9 cellular contexts compared by ENCODE assay signal in the genomic region with DNA sequence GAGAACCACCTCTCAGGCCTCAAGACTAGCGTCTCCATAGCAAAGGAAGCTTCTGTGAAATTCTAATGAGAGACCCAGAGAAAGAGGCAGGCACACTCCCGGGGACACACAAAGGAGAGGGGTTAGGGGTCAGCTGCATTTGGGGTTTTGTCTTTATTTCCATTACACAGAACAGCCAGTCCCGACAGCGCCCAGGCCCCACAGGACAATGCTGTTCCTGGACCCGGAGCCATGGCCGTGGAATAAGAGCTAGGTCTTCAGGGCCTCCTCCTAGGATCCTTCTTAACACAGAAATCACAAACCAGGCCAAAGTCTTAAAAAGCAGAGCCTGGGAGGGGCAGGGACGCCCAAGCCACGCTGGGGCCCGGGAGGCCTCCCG. TPM values are rescaled to one million over a fixed set of nuclear protein-coding genes. Genes with fewer than 3 reads are reported as not detected.
DNase-seq lines count a peak whose midpoint lies in the region; ATAC-seq and TF ChIP-seq lines count a peak whose summit lies in the region.
"Had no signal": no experiment of that assay in that cellular context is flagged by ENCODE, and none has a peak within 500 bp of the region (broad histone marks: within the 10 kb centered on the region; RNA-seq: fewer than 3 reads in every experiment).

No MANE protein-coding gene starts in this region.

- ATAC-seq in HG02981 (IDR thresholded peaks at IDR 0.05; ENCODE audit: unreplicated experiment) (no peak), HG02588 (IDR thresholded peaks at IDR 0.05; ENCODE audit: unreplicated experiment) (no peak)

- no peaks in the 10 kb centered on the region; the same call in 1 of the 2 replicates for H3F3A ChIP-seq in GM23248 (ENCODE audit: insufficient read depth)

- H4K20me1 ChIP-seq in GM23248 (ENCODE audit: insufficient read depth) = no peaks in the 10 kb centered on the region

- CTCF ChIA-PET in activated CD4-positive, alpha-beta memory T cell treated with anti-CD3 and anti-CD28 coated beads for 36 hours (lab: Charles Lee) = interaction anchor here (1.0 to 3.4 kb wide), 4 partner anchors 13 to 42 kb away, joined by 6 to 22 read pairs (median 10); partner anchors contain the start of gene KCTD15

- peaks cover 6% of the 10 kb centered on the region; the same call in 1 of the 2 replicates for H3K4me1 ChIP-seq in GM23248 (ENCODE audit: insufficient read depth)
- peaks cover 0 to 44% of the 10 kb centered on the region in 2 donors for H3K4me1 ChIP-seq in right atrium auricular region

- in situ Hi-C loops in GM23248 (cut with MboI) = no loop called here

- DNase-seq in GM23248 = no peak
- no peak for DNase-seq in activated CD4-positive, alpha-beta memory T cell treated with anti-CD3 and anti-CD28 coated beads for 36 hours
- no peak for DNase-seq in right atrium auricular region (ENCODE audit: low spot score)
- no peak for DNase-seq in skeletal muscle cell (ENCODE audit: low read depth)
- no peak for DNase-seq in globus pallidus (ENCODE audit: low spot score)
- no peak for DNase-seq in AG08396 (ENCODE audit: low spot score)
- DNase-seq: NCI-H1048 had no signal

- intact Hi-C loops in activated CD4-positive, alpha-beta memory T cell treated with anti-CD3 and anti-CD28 coated beads for 36 hours (cut with micrococcal nuclease) = no loop called here

- no peaks in the 10 kb centered on the region for H3K79me2 ChIP-seq in GM23248 (ENCODE audit: insufficient read depth)

- peak overlapping the region; percentile 49 for H3K4me3 Mint-ChIP-seq in activated CD4-positive, alpha-beta memory T cell treated with anti-CD3 and anti-CD28 coated beads for 36 hours

- H3K27me3 Mint-ChIP-seq in activated CD4-positive, alpha-beta memory T cell treated with anti-CD3 and anti-CD28 coated beads for 36 hours = no peaks in the 10 kb centered on the region

- H3K36me3 ChIP-seq in GM23248 (ENCODE audit: low read depth) (no peaks in the 10 kb centered on the region), right atrium auricular region (no peaks in the 10 kb centered on the region)

- H3K9me3 ChIP-seq in GM23248 (ENCODE audit: low read depth) (no peaks in the 10 kb centered on the region), right atrium auricular region (no peaks in the 10 kb centered on the region)

- H2AFZ ChIP-seq in GM23248 = peak overlapping the region; percentile 80

- H3K27ac Mint-ChIP-seq in activated CD4-positive, alpha-beta memory T cell treated with anti-CD3 and anti-CD28 coated beads for 36 hours = peak overlapping the region; percentile 60

- TF ChIP-seq CTCF in right atrium auricular region (IDR thresholded peaks at IDR 0.05) = no peak

- 47 to 51% methylated on average over 10 of the region's 10 CpGs for WGBS in GM23248 (ENCODE audit: low coverage in 1 of 2, low lambda C conversion rate in 2 of 2, missing lambda C conversion rate in 2 of 2), 2 experiments

- H3K27ac ChIP-seq in GM23248 (peak overlapping the region; percentile 47), right atrium auricular region (peak overlapping the region; percentile 71 to 74)

- POLR2A ChIA-PET in activated CD4-positive, alpha-beta memory T cell treated with anti-CD3 and anti-CD28 coated beads for 36 hours (lab: Charles Lee) = interaction anchor here (0.6 to 1.6 kb wide), 4 partner anchors 16 to 445 kb away, joined by 3 to 8 read pairs (median 4); partner anchors contain the start of gene KCTD15

- H3K4me2 ChIP-seq in GM23248 (ENCODE audit: unreplicated experiment) = peak overlapping the region; percentile 13

- H3K36me3 Mint-ChIP-seq in activated CD4-positive, alpha-beta memory T cell treated with anti-CD3 and anti-CD28 coated beads for 36 hours = no peaks in the 10 kb centered on the region

- H3K4me3 ChIP-seq in GM23248 (peak overlapping the region; percentile 61), right atrium auricular region (peak overlapping the region; percentile 19 to 49), skeletal muscle cell (ENCODE audit: low read depth, low read length) (peak overlapping the region; percentile 42)

- peaks cover 19% of the 10 kb centered on the region for H3K4me1 Mint-ChIP-seq in activated CD4-positive, alpha-beta memory T cell treated with anti-CD3 and anti-CD28 coated beads for 36 hours (ENCODE audit: low read depth)

- H3K9me3 Mint-ChIP-seq in activated CD4-positive, alpha-beta memory T cell treated with anti-CD3 and anti-CD28 coated beads for 36 hours = no peaks in the 10 kb centered on the region

- no peaks in the 10 kb centered on the region for H3K9me2 ChIP-seq in GM23248 (ENCODE audit: insufficient read depth)

- peak overlapping the region; percentile 64 for H3K9ac ChIP-seq in GM23248

- H3K27me3 ChIP-seq in GM23248 (replicated peaks; ENCODE audit: insufficient read depth) (no peaks in the 10 kb centered on the region), right atrium auricular region (no peaks in the 10 kb centered on the region)

RNA-seq across cellular contexts. Expression of gene KCTD15, which starts 22.8 kb away (rescaled TPM):
- 105 and 117 TPM in 2 replicates for total RNA-seq in GM23248 (2014; rRNA removed; shearing (Covaris generic))
- polyA plus RNA-seq in GM23248 (2016; fragmentation: Nextera tagmentation; extraction: Ambion mirVana) = 7.5 and 8.1 TPM in 2 replicates
- total RNA-seq in activated CD4-positive, alpha-beta memory T cell treated with anti-CD3 and anti-CD28 coated beads for 36 hours = 10 to 100 TPM; 10.2 to 11.8 TPM
- 10 to 100 TPM in 1 of 2 donors, 1 to 10 TPM in 1; 8.6 to 24.4 TPM for total RNA-seq in right atrium auricular region
